In the genomic region with DNA sequence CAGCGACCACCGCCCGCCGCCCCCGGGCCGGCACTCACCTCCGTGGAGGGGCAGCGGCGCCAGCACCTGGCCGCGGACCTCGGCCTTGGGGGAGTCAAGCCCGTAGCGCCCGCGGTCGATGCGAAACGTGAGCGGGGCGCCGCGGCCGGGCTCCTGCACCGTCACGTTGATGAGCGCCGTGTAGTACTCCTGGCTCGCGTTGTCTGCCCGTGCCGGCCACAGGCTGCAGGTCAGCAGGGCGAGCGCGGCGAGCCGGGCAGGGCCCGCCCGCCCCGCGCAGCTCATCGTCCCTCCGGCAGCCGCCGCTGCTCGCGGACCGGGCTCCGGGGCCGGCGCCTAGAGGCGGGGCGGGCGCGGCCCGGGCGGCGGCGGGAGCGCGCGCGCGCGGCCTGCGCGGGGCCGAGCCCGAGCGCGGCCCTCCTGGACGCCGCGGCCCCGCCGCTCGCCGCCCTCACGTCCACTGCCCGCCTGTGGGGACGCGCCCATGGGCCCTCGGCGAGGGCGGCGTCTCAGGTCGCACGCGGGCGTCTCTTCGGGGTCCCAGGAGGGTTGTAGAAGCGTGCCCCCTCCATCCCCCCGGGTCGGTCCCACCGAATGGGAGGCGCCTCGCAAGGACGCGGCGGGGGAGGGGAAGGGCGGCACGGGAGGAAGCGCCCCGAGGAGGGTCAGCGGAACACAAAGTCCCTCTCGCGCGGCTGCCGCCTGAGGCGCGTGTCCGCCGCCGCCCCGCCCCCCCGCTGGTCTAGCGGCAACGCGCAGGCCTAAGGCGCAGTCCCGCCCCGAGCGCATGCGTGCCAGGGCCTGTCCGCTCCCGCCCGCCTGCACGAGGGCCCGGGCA, we compare ENCODE assay signal across 8 cellular contexts. TPM values are rescaled to one million over a fixed set of nuclear protein-coding genes. Genes with fewer than 3 reads are reported as not detected.
DNase-seq lines count a peak whose midpoint lies in the region; ATAC-seq and TF ChIP-seq lines count a peak whose summit lies in the region.

A gene with protein sequence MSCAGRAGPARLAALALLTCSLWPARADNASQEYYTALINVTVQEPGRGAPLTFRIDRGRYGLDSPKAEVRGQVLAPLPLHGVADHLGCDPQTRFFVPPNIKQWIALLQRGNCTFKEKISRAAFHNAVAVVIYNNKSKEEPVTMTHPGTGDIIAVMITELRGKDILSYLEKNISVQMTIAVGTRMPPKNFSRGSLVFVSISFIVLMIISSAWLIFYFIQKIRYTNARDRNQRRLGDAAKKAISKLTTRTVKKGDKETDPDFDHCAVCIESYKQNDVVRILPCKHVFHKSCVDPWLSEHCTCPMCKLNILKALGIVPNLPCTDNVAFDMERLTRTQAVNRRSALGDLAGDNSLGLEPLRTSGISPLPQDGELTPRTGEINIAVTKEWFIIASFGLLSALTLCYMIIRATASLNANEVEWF (minus strand): TSS at position 342 of the 838 bp plus-strand sequence. CDS start 57 bp downstream, at position 285.

- CTCF ChIA-PET in activated CD4-positive, alpha-beta memory T cell treated with anti-CD3 and anti-CD28 coated beads, Interleukin-2, amount 10 ng/mL, durations not matched to agents 7 days and 5 days (lab: Charles Lee): interaction anchor here (0.7 kb wide), 1 partner anchor 260 kb away, joined by 3 read pairs; no protein-coding TSS in a partner anchor

- H3K27ac ChIP-seq in left lung: peak within 1 kb of the TSS; percentile 95 to 99

- peaks cover 27% of the 10 kb centered on the region for H3K27me3 Mint-ChIP-seq in activated CD4-positive, alpha-beta memory T cell treated with anti-CD3 and anti-CD28 coated beads, Interleukin-2, amount 10 ng/mL, durations not matched to agents 7 days and 5 days

- peak; percentile 60 for ATAC-seq in HG02798 (IDR thresholded peaks at IDR 0.05; ENCODE audit: poor library complexity, unreplicated experiment)
- peak; percentile 96 for ATAC-seq in left lung
- no peak for ATAC-seq in HG03521 (IDR thresholded peaks at IDR 0.05; ENCODE audit: unreplicated experiment)

- H3K27me3 ChIP-seq in left lung: no peaks in the 10 kb centered on the region

- H3K9me3 ChIP-seq in left lung: peaks cover 0 to 3% of the 10 kb centered on the region in 2 donors

- intact Hi-C loops in left lung (cut with DNase I): no loop called here

- DNase-seq in DMS53 treated with DMSO at 0.1 percent for 48 hours (lab: John Stamatoyannopoulos, UW; ENCODE audit: unreplicated experiment): peak; percentile 83
- DNase-seq in NCI-H526 treated with DMSO at 0.1 percent for 48 hours (lab: John Stamatoyannopoulos, UW): peak; percentile 41
- DNase-seq in activated CD4-positive, alpha-beta memory T cell treated with anti-CD3 and anti-CD28 coated beads, Interleukin-2, amount 10 ng/mL, durations not matched to agents 7 days and 5 days: peak; percentile 81
- DNase-seq in dermis blood vessel endothelial cell: peak; percentile 97
- peak; percentile 95 to 99 for DNase-seq in left lung
- peak; percentile 87 for DNase-seq in stimulated activated CD4-positive, alpha-beta T cell treated with anti-CD3 and anti-CD28 coated beads, Interleukin-1b, Interleukin-23, amount 100 ng/mL, for 48 hours

- H3K4me3 ChIP-seq in left lung: peak within 1 kb of the TSS; percentile 92 to 96

- no peak within 1 kb of the TSS for H3K27ac Mint-ChIP-seq in activated CD4-positive, alpha-beta memory T cell treated with anti-CD3 and anti-CD28 coated beads, Interleukin-2, amount 10 ng/mL, durations not matched to agents 7 days and 5 days

- peaks cover 8 to 39% of the 10 kb centered on the region in 2 donors for H3K4me1 ChIP-seq in left lung

- POLR2A ChIA-PET in activated CD4-positive, alpha-beta memory T cell treated with anti-CD3 and anti-CD28 coated beads, Interleukin-2, amount 10 ng/mL, durations not matched to agents 7 days and 5 days (lab: Charles Lee): no interaction called here

- H3K36me3 ChIP-seq in left lung: no peaks in the 10 kb centered on the region

- no peak for TF ChIP-seq CTCF in left lung (IDR thresholded peaks at IDR 0.05)

- H3K36me3 Mint-ChIP-seq in activated CD4-positive, alpha-beta memory T cell treated with anti-CD3 and anti-CD28 coated beads, Interleukin-2, amount 10 ng/mL, durations not matched to agents 7 days and 5 days (ENCODE audit: low read depth): peaks cover 2% of the 10 kb centered on the region

- peak within 1 kb of the TSS; percentile 69 for H3K4me3 Mint-ChIP-seq in activated CD4-positive, alpha-beta memory T cell treated with anti-CD3 and anti-CD28 coated beads, Interleukin-2, amount 10 ng/mL, durations not matched to agents 7 days and 5 days

- peaks cover 4% of the 10 kb centered on the region for H3K9me3 Mint-ChIP-seq in activated CD4-positive, alpha-beta memory T cell treated with anti-CD3 and anti-CD28 coated beads, Interleukin-2, amount 10 ng/mL, durations not matched to agents 7 days and 5 days

- H3K4me1 Mint-ChIP-seq in activated CD4-positive, alpha-beta memory T cell treated with anti-CD3 and anti-CD28 coated beads, Interleukin-2, amount 10 ng/mL, durations not matched to agents 7 days and 5 days: peaks cover 18% of the 10 kb centered on the region

RNA-seq across cellular contexts. Expression of the gene that starts here (rescaled TPM):
- total RNA-seq in activated CD4-positive, alpha-beta memory T cell treated with anti-CD3 and anti-CD28 coated beads, Interleukin-2, amount 10 ng/mL, durations not matched to agents 7 days and 5 days: 1 to 10 TPM; 2.9 to 3.4 TPM
- total RNA-seq in dermis blood vessel endothelial cell (61.6 and 69.4 TPM in 2 replicates), left lung (100 to 1,000 TPM in 1 of 2 donors, 10 to 100 TPM in 1; 84.0 to 125 TPM)

Comparison
In these comparisons a context has a peak if more than half of its experiments do, and no peak if none do; other contexts are left out.
1. RNA of the gene that starts here (total RNA-seq): 84.0 to 125 TPM in left lung and 61.6 to 69.4 TPM in dermis blood vessel endothelial cell; 2.9 to 3.4 TPM in activated CD4-positive, alpha-beta memory T cell treated with anti-CD3 and anti-CD28 coated beads, Interleukin-2, amount 10 ng/mL, durations not matched to agents 7 days and 5 days; every median in the first group is over 10 times any median in the second.
2. DNase-seq: peak in every context shown above with its lines; median percentile 97 in dermis blood vessel endothelial cell; 97 in left lung; 87 in stimulated activated CD4-positive, alpha-beta T cell treated with anti-CD3 and anti-CD28 coated beads, Interleukin-1b, Interleukin-23, amount 100 ng/mL, for 48 hours; 83 in DMS53 treated with DMSO at 0.1 percent for 48 hours; 81 in activated CD4-positive, alpha-beta memory T cell treated with anti-CD3 and anti-CD28 coated beads, Interleukin-2, amount 10 ng/mL, durations not matched to agents 7 days and 5 days; 41 in NCI-H526 treated with DMSO at 0.1 percent for 48 hours.